In the genomic region with DNA sequence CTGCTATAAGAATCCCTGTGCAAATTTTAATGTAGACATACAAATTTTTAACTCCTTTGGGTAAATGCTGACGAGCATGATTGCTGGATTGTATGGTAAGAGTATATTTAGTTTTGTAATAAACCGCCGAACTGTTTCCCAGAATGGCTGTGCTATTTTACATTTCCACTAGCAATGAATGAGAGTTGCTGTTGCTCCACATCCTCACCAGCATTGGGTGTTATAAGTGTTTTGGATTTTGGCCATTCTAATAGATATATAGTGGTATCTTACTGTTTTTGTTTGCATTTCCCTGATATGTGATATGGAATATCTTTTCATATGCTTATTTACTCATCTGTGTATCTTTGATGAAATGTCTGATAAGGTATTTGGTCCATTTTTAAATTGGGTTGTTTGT, we compare ENCODE assay signal across 8 cellular contexts.
"Had no signal": no experiment of that assay in that cellular context is flagged by ENCODE, and none has a peak within 500 bp of the region (broad histone marks: within the 10 kb centered on the region; RNA-seq: fewer than 3 reads in every experiment).

No MANE protein-coding gene starts in this region.

- H3K4me3 Mint-ChIP-seq: HFFc6 had no signal

- H3K9me3 Mint-ChIP-seq: HFFc6 had no signal

- H3K4me3 ChIP-seq: GM23248, HAP-1 had no signal

- ATAC-seq: HCT116 had no signal

- H3K27ac Mint-ChIP-seq: HFFc6 had no signal

- DNase-seq: GM23248, GOT3, H7, HFFc6, IMR-90, KBM-7 had no signal

- H2AFZ ChIP-seq: GM23248 had no signal

- H3K27ac ChIP-seq: GM23248 had no signal

- H3K9me3 ChIP-seq: HAP-1 had no signal

- H3K9ac ChIP-seq: GM23248 had no signal
